20 cellular contexts compared by ENCODE assay signal in genomic region chr7:66233638-66234037, GRCh38.
"Had no signal": no experiment of that assay in that cellular context is flagged by ENCODE, and none has a peak within 500 bp of the region (broad histone marks: within the 10 kb centered on the region; RNA-seq: fewer than 3 reads in every experiment).

No MANE protein-coding gene starts in this region.

- H3K27ac Mint-ChIP-seq: IgD-negative memory B cell had no signal

- H3K27me3 ChIP-seq: SJSA1 had no signal

- DNase-seq: KBM-7, MV-4-11, NCI-H1048, NCI-H1105, NCI-H1417, NCI-H1436 treated with DMSO at 0.1 percent for 48 hours, NCI-H1694, NCI-H187 treated with DMSO at 0.1 percent for 48 hours, NCI-H2029 treated with DMSO at 0.1 percent for 48 hours, NCI-H2227 treated with DMSO at 0.1 percent for 48 hours, NCI-H524, NCI-H526 treated with DMSO at 0.1 percent for 48 hours, NCI-H774, Right ventricle myocardium superior, RPMI8226, SIG-M5 had no signal

- FAIRE-seq: RCC 7860 had no signal

- H3K9me3 ChIP-seq: SJSA1 had no signal

- H3K27ac ChIP-seq: SJSA1, SK-N-MC had no signal

- H3K4me3 ChIP-seq: SJSA1, SK-N-MC had no signal

- H3K27me3 Mint-ChIP-seq: IgD-negative memory B cell had no signal
